ENCODE assay signal across 26 cellular contexts in the genomic region with DNA sequence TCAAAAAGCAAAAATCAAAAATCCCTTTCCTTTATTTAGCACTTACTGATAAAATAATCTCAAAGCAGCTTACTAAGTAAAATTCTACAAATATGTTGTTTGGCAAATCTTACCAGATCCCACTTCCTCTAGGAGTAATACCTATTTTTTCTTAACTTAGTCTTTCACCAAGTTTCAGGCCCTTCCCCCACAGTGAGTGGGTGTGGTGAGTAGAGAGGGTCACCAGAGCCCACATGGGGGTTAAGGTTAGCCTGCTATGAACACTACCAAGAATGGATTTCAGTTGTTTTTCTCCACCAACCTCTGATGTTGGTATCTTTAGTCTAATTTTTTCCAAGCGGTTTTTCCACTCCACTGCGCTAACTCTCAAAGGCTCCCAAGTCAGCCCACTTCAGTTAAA. TPM values are rescaled to one million over a fixed set of nuclear protein-coding genes. Genes with fewer than 3 reads are reported as not detected.
DNase-seq lines count a peak whose midpoint lies in the region; ATAC-seq and TF ChIP-seq lines count a peak whose summit lies in the region.
"Had no signal": no experiment of that assay in that cellular context is flagged by ENCODE, and none has a peak within 500 bp of the region (broad histone marks: within the 10 kb centered on the region; RNA-seq: fewer than 3 reads in every experiment).

No MANE protein-coding gene starts in this region.

- DNase-seq in activated CD8-positive, alpha-beta T cell treated with anti-CD3 and anti-CD28 coated beads for 36 hours, result peak; percentile 40
- DNase-seq in activated CD8-positive, alpha-beta T cell treated with anti-CD3 and anti-CD28 coated beads, Interleukin-2, amount 10 ng/mL, durations not matched to agents 7 days and 5 days, result no peak
- no peak for DNase-seq in T-helper 17 cell
- peak; percentile 32 for DNase-seq in stimulated activated CD8-positive, alpha-beta memory T cell treated with anti-CD3 and anti-CD28 coated beads, Interleukin-4, amount 100 ng/mL, for 48 hours
- DNase-seq in nephron progenitor cell, result no peak
- no peak for DNase-seq in left ventricle myocardium inferior
- no peak for DNase-seq in mesothelial cell of epicardium (ENCODE audit: low spot score in 2 of 2, unreplicated experiment in 2 of 2)
- DNase-seq: C1 segment of cervical spinal cord; CD4-positive, alpha-beta memory T cell; COR-L47; DMS53; GM23248; H7; Karpas-422; NCI-H1092; NCI-H1417 treated with DMSO at 0.1 percent for 48 hours; NCI-H187; NCI-H2081 treated with DMSO at 0.1 percent for 48 hours; NCI-H2171; NCI-H226; NCI-H510A; NCI-H69; Peyer's patch had no signal

- H3K4me3 Mint-ChIP-seq in activated CD8-positive, alpha-beta T cell treated with anti-CD3 and anti-CD28 coated beads for 36 hours, result no peak overlapping the region
- no peak overlapping the region for H3K4me3 Mint-ChIP-seq in activated CD8-positive, alpha-beta T cell treated with anti-CD3 and anti-CD28 coated beads, Interleukin-2, amount 10 ng/mL, durations not matched to agents 7 days and 5 days
- H3K4me3 Mint-ChIP-seq in T-helper 17 cell (no peak overlapping the region), nephron progenitor cell (no peak overlapping the region), mesothelial cell of epicardium (no peak overlapping the region)

- H3K27me3 ChIP-seq in OCI-LY3 (ENCODE audit: low read depth, low read length) (no peaks in the 10 kb centered on the region), left ventricle myocardium inferior (ENCODE audit: low read depth) (no peaks in the 10 kb centered on the region)
- H3K27me3 ChIP-seq: Peyer's patch had no signal

- ATAC-seq in activated CD8-positive, alpha-beta T cell treated with anti-CD3 and anti-CD28 coated beads for 36 hours, result no peak
- no peak for ATAC-seq in activated CD8-positive, alpha-beta T cell treated with anti-CD3 and anti-CD28 coated beads, Interleukin-2, amount 10 ng/mL, durations not matched to agents 7 days and 5 days
- ATAC-seq in T-helper 17 cell, result no peak

- peaks cover 42% of the 10 kb centered on the region for H3K4me1 ChIP-seq in OCI-LY3 (ENCODE audit: low read length)
- H3K4me1 ChIP-seq in left ventricle myocardium inferior, result peaks cover 29% of the 10 kb centered on the region
- H3K4me1 ChIP-seq: Peyer's patch had no signal

- H3K4me2 ChIP-seq in OCI-LY3 (ENCODE audit: low read length), result peak overlapping the region; percentile 8; the same call in 1 of the 2 replicates

- no peak overlapping the region for H2AFZ ChIP-seq in OCI-LY3 (ENCODE audit: low read depth, low read length)
- H2AFZ ChIP-seq: GM23248 had no signal

- CTCF ChIA-PET in activated CD8-positive, alpha-beta T cell treated with anti-CD3 and anti-CD28 coated beads for 36 hours (lab: Charles Lee), result no interaction called here
- CTCF ChIA-PET in activated CD8-positive, alpha-beta T cell treated with anti-CD3 and anti-CD28 coated beads, Interleukin-2, amount 10 ng/mL, durations not matched to agents 7 days and 5 days (lab: Charles Lee), result no interaction called here

- peaks cover 8% of the 10 kb centered on the region for H3K9me3 Mint-ChIP-seq in activated CD8-positive, alpha-beta T cell treated with anti-CD3 and anti-CD28 coated beads for 36 hours
- peaks cover 1% of the 10 kb centered on the region for H3K9me3 Mint-ChIP-seq in activated CD8-positive, alpha-beta T cell treated with anti-CD3 and anti-CD28 coated beads, Interleukin-2, amount 10 ng/mL, durations not matched to agents 7 days and 5 days (ENCODE audit: insufficient read depth)
- H3K9me3 Mint-ChIP-seq in nephron progenitor cell, result peaks cover 26% of the 10 kb centered on the region
- H3K9me3 Mint-ChIP-seq in mesothelial cell of epicardium, result peaks cover 16% of the 10 kb centered on the region

- H3K36me3 Mint-ChIP-seq in activated CD8-positive, alpha-beta T cell treated with anti-CD3 and anti-CD28 coated beads for 36 hours (ENCODE audit: low read depth), result peaks cover 37% of the 10 kb centered on the region
- peaks cover 25% of the 10 kb centered on the region for H3K36me3 Mint-ChIP-seq in activated CD8-positive, alpha-beta T cell treated with anti-CD3 and anti-CD28 coated beads, Interleukin-2, amount 10 ng/mL, durations not matched to agents 7 days and 5 days (ENCODE audit: low read depth)
- H3K36me3 Mint-ChIP-seq in T-helper 17 cell (ENCODE audit: low read depth) (peaks cover 9% of the 10 kb centered on the region), nephron progenitor cell (ENCODE audit: low read depth) (peaks cover 68% of the 10 kb centered on the region), mesothelial cell of epicardium (peaks cover 27% of the 10 kb centered on the region)

- H3K9me3 ChIP-seq in OCI-LY3 (ENCODE audit: insufficient read depth, low read length), result peaks cover 11% of the 10 kb centered on the region
- H3K9me3 ChIP-seq in T-helper 17 cell (ENCODE audit: control insufficient read depth, low read length, poor library complexity, severe bottlenecking), result no peaks in the 10 kb centered on the region
- peaks cover 9% of the 10 kb centered on the region for H3K9me3 ChIP-seq in left ventricle myocardium inferior (replicated peaks)
- H3K9me3 ChIP-seq: Peyer's patch had no signal

- H3K27ac ChIP-seq in OCI-LY3 (ENCODE audit: low read length) (no peak overlapping the region), left ventricle myocardium inferior (replicated peaks) (no peak overlapping the region)
- H3K27ac ChIP-seq: GM23248, HL-60, Peyer's patch had no signal

- no peaks in the 10 kb centered on the region for H3K27me3 Mint-ChIP-seq in activated CD8-positive, alpha-beta T cell treated with anti-CD3 and anti-CD28 coated beads for 36 hours
- H3K27me3 Mint-ChIP-seq in activated CD8-positive, alpha-beta T cell treated with anti-CD3 and anti-CD28 coated beads, Interleukin-2, amount 10 ng/mL, durations not matched to agents 7 days and 5 days (ENCODE audit: low read depth), result no peaks in the 10 kb centered on the region
- H3K27me3 Mint-ChIP-seq in T-helper 17 cell (no peaks in the 10 kb centered on the region), nephron progenitor cell (ENCODE audit: low read depth, poor library complexity) (no peaks in the 10 kb centered on the region), mesothelial cell of epicardium (ENCODE audit: low read depth) (no peaks in the 10 kb centered on the region)
- H3K27me3 Mint-ChIP-seq: CD4-positive, alpha-beta memory T cell; IgD-negative memory B cell had no signal

- peaks cover 46% of the 10 kb centered on the region for H3K4me1 Mint-ChIP-seq in activated CD8-positive, alpha-beta T cell treated with anti-CD3 and anti-CD28 coated beads for 36 hours (ENCODE audit: low read depth)
- H3K4me1 Mint-ChIP-seq in activated CD8-positive, alpha-beta T cell treated with anti-CD3 and anti-CD28 coated beads, Interleukin-2, amount 10 ng/mL, durations not matched to agents 7 days and 5 days (ENCODE audit: low read depth), result peaks cover 20% of the 10 kb centered on the region
- H3K4me1 Mint-ChIP-seq in T-helper 17 cell, result peaks cover 27% of the 10 kb centered on the region
- H3K4me1 Mint-ChIP-seq in nephron progenitor cell, result peaks cover 1% of the 10 kb centered on the region
- peaks cover 10% of the 10 kb centered on the region for H3K4me1 Mint-ChIP-seq in mesothelial cell of epicardium

- peaks cover 44% of the 10 kb centered on the region for H4K20me1 ChIP-seq in OCI-LY3 (ENCODE audit: insufficient read depth, low read length)

- intact Hi-C loops in activated CD8-positive, alpha-beta T cell treated with anti-CD3 and anti-CD28 coated beads for 36 hours (cut with micrococcal nuclease), result no loop called here
- intact Hi-C loops in left ventricle myocardium inferior (cut with micrococcal nuclease), result no loop called here

- peaks cover 34% of the 10 kb centered on the region for H3K36me3 ChIP-seq in OCI-LY3 (replicated peaks; ENCODE audit: low read depth, low read length)
- peaks cover 16% of the 10 kb centered on the region for H3K36me3 ChIP-seq in left ventricle myocardium inferior

- H3K27ac Mint-ChIP-seq in activated CD8-positive, alpha-beta T cell treated with anti-CD3 and anti-CD28 coated beads for 36 hours, result peak overlapping the region; percentile 71
- H3K27ac Mint-ChIP-seq in activated CD8-positive, alpha-beta T cell treated with anti-CD3 and anti-CD28 coated beads, Interleukin-2, amount 10 ng/mL, durations not matched to agents 7 days and 5 days, result no peak overlapping the region
- H3K27ac Mint-ChIP-seq in T-helper 17 cell (peak overlapping the region; percentile 41), nephron progenitor cell (no peak overlapping the region), mesothelial cell of epicardium (no peak overlapping the region)
- H3K27ac Mint-ChIP-seq: IgD-negative memory B cell had no signal

- H3K9ac ChIP-seq in OCI-LY3 (ENCODE audit: low read length), result no peak overlapping the region
- H3K9ac ChIP-seq: GM23248 had no signal

- no peak for TF ChIP-seq CTCF in activated CD8-positive, alpha-beta T cell treated with anti-CD3 and anti-CD28 coated beads for 36 hours (IDR thresholded peaks at IDR 0.05)
- TF ChIP-seq CTCF in OCI-LY3 (IDR thresholded peaks at IDR 0.05; ENCODE audit: low read depth, low read length) (no peak), nephron progenitor cell (IDR thresholded peaks at IDR 0.05) (no peak), left ventricle myocardium inferior (IDR thresholded peaks at IDR 0.05; ENCODE audit: borderline replicate concordance) (no peak), mesothelial cell of epicardium (IDR thresholded peaks at IDR 0.05; ENCODE audit: unreplicated experiment) (no peak)

- no peak overlapping the region for H3K4me3 ChIP-seq in OCI-LY3 (ENCODE audit: low read length)
- no peak overlapping the region for H3K4me3 ChIP-seq in left ventricle myocardium inferior
- H3K4me3 ChIP-seq: GM23248, Peyer's patch had no signal

- POLR2A ChIA-PET in activated CD8-positive, alpha-beta T cell treated with anti-CD3 and anti-CD28 coated beads for 36 hours (lab: Charles Lee), result no interaction called here
- POLR2A ChIA-PET in activated CD8-positive, alpha-beta T cell treated with anti-CD3 and anti-CD28 coated beads, Interleukin-2, amount 10 ng/mL, durations not matched to agents 7 days and 5 days (lab: Charles Lee), result no interaction called here

- peaks cover 91% of the 10 kb centered on the region for H3K79me2 ChIP-seq in OCI-LY3 (ENCODE audit: low read length)

RNA-seq across cellular contexts. Expression of a gene that starts 23.2 kb away (rescaled TPM):
- total RNA-seq in activated CD8-positive, alpha-beta T cell treated with anti-CD3 and anti-CD28 coated beads for 36 hours, result 10 to 100 TPM; 26.9 to 29.8 TPM
- 10 to 100 TPM; 25.7 to 26.0 TPM for total RNA-seq in activated CD8-positive, alpha-beta T cell treated with anti-CD3 and anti-CD28 coated beads, Interleukin-2, amount 10 ng/mL, durations not matched to agents 7 days and 5 days
- 10 to 100 TPM; 20.7 to 33.2 TPM for total RNA-seq in T-helper 17 cell
- 33.2 TPM for total RNA-seq in left ventricle myocardium inferior
- total RNA-seq in mesothelial cell of epicardium, result 55.7 to 62.1 TPM (median 58.0 TPM) in 3 replicates

RNA-seq across cellular contexts. Expression of a gene that starts 23.3 kb away (rescaled TPM):
- 1 to 10 TPM in 1 of 2 experiments, under 1 TPM in 1; 0.58 to 1.3 TPM for total RNA-seq in activated CD8-positive, alpha-beta T cell treated with anti-CD3 and anti-CD28 coated beads for 36 hours
- total RNA-seq in activated CD8-positive, alpha-beta T cell treated with anti-CD3 and anti-CD28 coated beads, Interleukin-2, amount 10 ng/mL, durations not matched to agents 7 days and 5 days, result under 1 TPM; 0.34 to 0.76 TPM
- total RNA-seq in T-helper 17 cell (under 1 TPM; 0.86 to 0.97 TPM), left ventricle myocardium inferior (5.4 TPM), mesothelial cell of epicardium (7.0 to 8.9 TPM (median 8.9 TPM) in 3 replicates)

Comparison
In these comparisons a context has a peak if more than half of its experiments do, and no peak if none do; other contexts are left out.
1. DNase-seq: peak in activated CD8-positive, alpha-beta T cell treated with anti-CD3 and anti-CD28 coated beads for 36 hours (single experiment) and stimulated activated CD8-positive, alpha-beta memory T cell treated with anti-CD3 and anti-CD28 coated beads, Interleukin-4, amount 100 ng/mL, for 48 hours (single experiment); none in activated CD8-positive, alpha-beta T cell treated with anti-CD3 and anti-CD28 coated beads, Interleukin-2, amount 10 ng/mL, durations not matched to agents 7 days and 5 days (single experiment), T-helper 17 cell (0 of 3), nephron progenitor cell (single experiment), left ventricle myocardium inferior (single experiment) and mesothelial cell of epicardium (0 of 2).
2. H3K27ac Mint-ChIP-seq: peak in activated CD8-positive, alpha-beta T cell treated with anti-CD3 and anti-CD28 coated beads for 36 hours (single experiment) and T-helper 17 cell (single experiment); none in activated CD8-positive, alpha-beta T cell treated with anti-CD3 and anti-CD28 coated beads, Interleukin-2, amount 10 ng/mL, durations not matched to agents 7 days and 5 days (single experiment), nephron progenitor cell (single experiment) and mesothelial cell of epicardium (single experiment).